ENCODE assay signal across 13 cellular contexts in genomic region chr7:56537952-56538351, GRCh38.
A peak's percentile ranks its signal among the peaks of the same experiment; 100 is the strongest.
DNase-seq lines count a peak whose midpoint lies in the region; ATAC-seq and TF ChIP-seq lines count a peak whose summit lies in the region.
"Had no signal": no experiment of that assay in that cellular context is flagged by ENCODE, and none has a peak within 500 bp of the region (broad histone marks: within the 10 kb centered on the region; RNA-seq: fewer than 3 reads in every experiment).

No MANE protein-coding gene starts in this region.

- peaks cover 79% of the 10 kb centered on the region for H3K9me3 ChIP-seq in left ventricle myocardium inferior (replicated peaks)
- H3K9me3 ChIP-seq: SJCRH30 had no signal

- no peaks in the 10 kb centered on the region for H3K36me3 ChIP-seq in left ventricle myocardium inferior
- H3K36me3 ChIP-seq: breast epithelium, esophagus squamous epithelium, SJCRH30 had no signal

- H3K4me1 ChIP-seq in left ventricle myocardium inferior, result no peaks in the 10 kb centered on the region
- H3K4me1 ChIP-seq: breast epithelium, esophagus squamous epithelium, SJCRH30 had no signal

- peak overlapping the region; percentile 43 for H3K4me3 ChIP-seq in left ventricle myocardium inferior
- H3K4me3 ChIP-seq: SJCRH30 had no signal

- TF ChIP-seq CTCF in GM13976 (IDR thresholded peaks at IDR 0.05; ENCODE audit: borderline replicate concordance, control extremely low read depth, extremely low read depth, insufficient read depth, missing control alignments) (no peak), left ventricle myocardium inferior (IDR thresholded peaks at IDR 0.05; ENCODE audit: borderline replicate concordance) (no peak)

- ATAC-seq in sciatic nerve (peak; percentile 64), HG02973 (IDR thresholded peaks at IDR 0.05; ENCODE audit: unreplicated experiment) (no peak)

- intact Hi-C loops in left ventricle myocardium inferior (cut with micrococcal nuclease), result no loop called here
- intact Hi-C loops in sciatic nerve (cut with DNase I), result no loop called here

- DNase-seq in GM13976 (ENCODE audit: low spot score), result peak; percentile 9
- DNase-seq in NCI-H1105 treated with DMSO at 0.1 percent for 48 hours (lab: John Stamatoyannopoulos, UW), result peak; percentile 2
- peak; percentile 40 for DNase-seq in left ventricle myocardium inferior
- no peak for DNase-seq in sciatic nerve (ENCODE audit: low spot score)
- DNase-seq in AG08396 (ENCODE audit: low spot score), result no peak
- DNase-seq in KBM-7, result no peak
- DNase-seq: activated CD4-positive, alpha-beta T cell treated with anti-CD3 and anti-CD28 coated beads, Interleukin-2, amount 50 U/mL, for 4 hours; activated T-cell treated with anti-CD3 and anti-CD28 coated beads, Interleukin-2, amount 50 U/mL, for 24 hours; esophagus squamous epithelium; SJCRH30; stimulated activated CD4-positive, alpha-beta T cell treated with anti-CD3 and anti-CD28 coated beads, Interleukin-4, amount 100 ng/mL, for 1 hour had no signal

- H3K27me3 ChIP-seq in left ventricle myocardium inferior (ENCODE audit: low read depth), result no peaks in the 10 kb centered on the region
- H3K27me3 ChIP-seq: breast epithelium, esophagus squamous epithelium, SJCRH30 had no signal

- in situ Hi-C loops in GM13976 (cut with MboI; ENCODE audit: low sequenced_read_pairs, unreplicated experiment) (no loop called here), KBM-7 (cut with MboI; ENCODE audit: low pct_unique_long_range_greater_than_20kb, low sequenced_read_pairs) (no loop called here)

- no peak overlapping the region for H3K27ac ChIP-seq in left ventricle myocardium inferior (replicated peaks)
- H3K27ac ChIP-seq: breast epithelium, esophagus squamous epithelium, SJCRH30 had no signal

Comparison
In these comparisons a context has a peak if more than half of its experiments do, and no peak if none do; other contexts are left out.
1. DNase-seq: peak in GM13976 (single experiment), NCI-H1105 treated with DMSO at 0.1 percent for 48 hours (single experiment) and left ventricle myocardium inferior (single experiment); none in sciatic nerve (single experiment), AG08396 (single experiment) and KBM-7 (single experiment).